In genomic region chr14:59020382-59020781, GRCh38 we compare ENCODE assay signal across 10 cellular contexts.
DNase-seq lines count a peak whose midpoint lies in the region; FAIRE-seq and TF ChIP-seq lines count a peak whose summit lies in the region.
"Had no signal": no experiment of that assay in that cellular context is flagged by ENCODE, and none has a peak within 500 bp of the region (broad histone marks: within the 10 kb centered on the region; RNA-seq: fewer than 3 reads in every experiment).

No MANE protein-coding gene starts in this region.

- FAIRE-seq in bronchial epithelial cell (lab: Jason Lieb, UNC) = no peak

- TF ChIP-seq CTCF in bronchial epithelial cell (IDR thresholded peaks at IDR 0.05; ENCODE audit: insufficient read depth, low read length, severe bottlenecking) = peak; percentile 56
- TF ChIP-seq CTCF in progenitor cell of endocrine pancreas (IDR thresholded peaks at IDR 0.05; ENCODE audit: unreplicated experiment) = peak; percentile 54

- H3K9me3 Mint-ChIP-seq in progenitor cell of endocrine pancreas (ENCODE audit: low read depth) = no peaks in the 10 kb centered on the region
- H3K9me3 Mint-ChIP-seq in activated naive CD4-positive, alpha-beta T cell treated with anti-CD3 and anti-CD28 coated beads, Interleukin-2, amount 10 ng/mL, durations not matched to agents 7 days and 5 days = no peaks in the 10 kb centered on the region
- H3K9me3 Mint-ChIP-seq: effector memory CD8-positive, alpha-beta T cell had no signal

- no peaks in the 10 kb centered on the region for H3K4me1 Mint-ChIP-seq in progenitor cell of endocrine pancreas (ENCODE audit: low read depth)
- no peaks in the 10 kb centered on the region for H3K4me1 Mint-ChIP-seq in activated naive CD4-positive, alpha-beta T cell treated with anti-CD3 and anti-CD28 coated beads, Interleukin-2, amount 10 ng/mL, durations not matched to agents 7 days and 5 days
- H3K4me1 Mint-ChIP-seq: CD4-positive, CD25-positive, alpha-beta regulatory T cell had no signal

- no peaks in the 10 kb centered on the region for H3K36me3 ChIP-seq in bronchial epithelial cell (ENCODE audit: control insufficient read depth, insufficient read depth, low read length)

- CTCF ChIA-PET in activated naive CD4-positive, alpha-beta T cell treated with anti-CD3 and anti-CD28 coated beads, Interleukin-2, amount 10 ng/mL, durations not matched to agents 7 days and 5 days (lab: Charles Lee) = interaction anchor here (1.0 to 1.2 kb wide), 2 partner anchors 9 to 14 kb away, joined by 3 to 4 read pairs; no protein-coding TSS in a partner anchor

- no peaks in the 10 kb centered on the region for H3K27me3 Mint-ChIP-seq in progenitor cell of endocrine pancreas
- peaks cover 2% of the 10 kb centered on the region for H3K27me3 Mint-ChIP-seq in activated naive CD4-positive, alpha-beta T cell treated with anti-CD3 and anti-CD28 coated beads, Interleukin-2, amount 10 ng/mL, durations not matched to agents 7 days and 5 days
- H3K27me3 Mint-ChIP-seq: CD4-positive, CD25-positive, alpha-beta regulatory T cell had no signal

- H3K27me3 ChIP-seq in bronchial epithelial cell (ENCODE audit: control insufficient read depth, insufficient read depth, low read length) = no peaks in the 10 kb centered on the region

- no peak overlapping the region for H3K4me3 ChIP-seq in bronchial epithelial cell (ENCODE audit: low read depth, low read length)

- no peak overlapping the region for H3K4me3 Mint-ChIP-seq in progenitor cell of endocrine pancreas (ENCODE audit: low read depth)
- no peak overlapping the region for H3K4me3 Mint-ChIP-seq in activated naive CD4-positive, alpha-beta T cell treated with anti-CD3 and anti-CD28 coated beads, Interleukin-2, amount 10 ng/mL, durations not matched to agents 7 days and 5 days
- H3K4me3 Mint-ChIP-seq: CD4-positive, CD25-positive, alpha-beta regulatory T cell; effector memory CD8-positive, alpha-beta T cell had no signal

- no peak overlapping the region for H3K27ac Mint-ChIP-seq in progenitor cell of endocrine pancreas
- no peak overlapping the region for H3K27ac Mint-ChIP-seq in activated naive CD4-positive, alpha-beta T cell treated with anti-CD3 and anti-CD28 coated beads, Interleukin-2, amount 10 ng/mL, durations not matched to agents 7 days and 5 days
- H3K27ac Mint-ChIP-seq: CD4-positive, CD25-positive, alpha-beta regulatory T cell; effector memory CD8-positive, alpha-beta T cell had no signal

- DNase-seq in NCI-H2107 treated with DMSO at 0.1 percent for 48 hours (lab: John Stamatoyannopoulos, UW; ENCODE audit: unreplicated experiment) = peak; percentile 22
- DNase-seq in NCI-H2107 (lab: John Stamatoyannopoulos, UW) = no peak
- DNase-seq in NAMALWA (ENCODE audit: low spot score) = peak; percentile 15
- peak; percentile 38 for DNase-seq in bronchial epithelial cell (ENCODE audit: low read depth)
- DNase-seq in progenitor cell of endocrine pancreas (ENCODE audit: low spot score, unreplicated experiment) = no peak
- no peak for DNase-seq in GF-D8 (lab: John Stamatoyannopoulos, UW)
- no peak for DNase-seq in activated naive CD4-positive, alpha-beta T cell treated with anti-CD3 and anti-CD28 coated beads, Interleukin-2, amount 10 ng/mL, durations not matched to agents 7 days and 5 days
- DNase-seq in NCI-H2227 treated with DMSO at 0.1 percent for 48 hours (lab: John Stamatoyannopoulos, UW) = no peak
- DNase-seq: effector memory CD8-positive, alpha-beta T cell had no signal

- no peaks in the 10 kb centered on the region for H3K36me3 Mint-ChIP-seq in progenitor cell of endocrine pancreas (ENCODE audit: insufficient read depth)
- H3K36me3 Mint-ChIP-seq in activated naive CD4-positive, alpha-beta T cell treated with anti-CD3 and anti-CD28 coated beads, Interleukin-2, amount 10 ng/mL, durations not matched to agents 7 days and 5 days = no peaks in the 10 kb centered on the region
- H3K36me3 Mint-ChIP-seq: CD4-positive, CD25-positive, alpha-beta regulatory T cell had no signal

Comparison
In these comparisons a context has a peak if more than half of its experiments do, and no peak if none do; other contexts are left out.
1. DNase-seq: peak in NCI-H2107 treated with DMSO at 0.1 percent for 48 hours (single experiment), NAMALWA (single experiment) and bronchial epithelial cell (single experiment); none in NCI-H2107 (single experiment), progenitor cell of endocrine pancreas (single experiment), GF-D8 (single experiment), activated naive CD4-positive, alpha-beta T cell treated with anti-CD3 and anti-CD28 coated beads, Interleukin-2, amount 10 ng/mL, durations not matched to agents 7 days and 5 days (single experiment) and NCI-H2227 treated with DMSO at 0.1 percent for 48 hours (single experiment).